8 cellular contexts compared by ENCODE assay signal in genomic region chr17:27892866-27893769, GRCh38. TPM values are rescaled to one million over a fixed set of nuclear protein-coding genes. Genes with fewer than 3 reads are reported as not detected.
DNase-seq lines count a peak whose midpoint lies in the region; ATAC-seq, FAIRE-seq and TF ChIP-seq lines count a peak whose summit lies in the region.

TSS of gene LYRM9 (minus strand) at chr17:27893365. CDS start at chr17:27882694, 10,671 bp downstream.

- peak within 1 kb of the TSS; percentile 76 to 92 (median 89) for H3K27ac ChIP-seq in spleen

- peak; percentile 78 for ATAC-seq in GM18858 (IDR thresholded peaks at IDR 0.05; ENCODE audit: unreplicated experiment)
- peak; percentile 90 for ATAC-seq in HG03095 (IDR thresholded peaks at IDR 0.05; ENCODE audit: unreplicated experiment)

- peaks cover 0 to 3% (median 2%) of the 10 kb centered on the region in 3 donors for H3K36me3 Mint-ChIP-seq in immature natural killer cell

- H3K4me3 Mint-ChIP-seq in immature natural killer cell = peak within 1 kb of the TSS; percentile 83 to 90 (median 89)

- H3K27me3 Mint-ChIP-seq in immature natural killer cell (ENCODE audit: low read depth in 3 of 3) = peaks cover 3 to 12% (median 11%) of the 10 kb centered on the region in 3 donors

- H3K4me1 Mint-ChIP-seq in immature natural killer cell = peaks cover 8 to 18% of the 10 kb centered on the region in 2 donors

- intact Hi-C loops in spleen (cut with DNase I; ENCODE audit: low total_unique reads) = loop anchor here (10.0 kb wide), 1 partner anchor 362 kb away; no protein-coding TSS in a partner anchor

- FAIRE-seq in bronchial epithelial cell (lab: Jason Lieb, UNC) = no peak

- H3K9me3 ChIP-seq in spleen = no peaks in the 10 kb centered on the region

- WGBS in spleen, 5 donors = 1 to 3% (median 2%) methylated on average over 22 to 75 of the region's 75 CpGs

- TF ChIP-seq CTCF in WI38 (IDR thresholded peaks at IDR 0.05; ENCODE audit: low read depth, low read length) (peak; percentile 70), bronchial epithelial cell (IDR thresholded peaks at IDR 0.05; ENCODE audit: insufficient read depth, low read length, severe bottlenecking) (peak; percentile 88), spleen (IDR thresholded peaks at IDR 0.05 in 8 of 11, conservative IDR thresholded peaks at IDR 0.05 in 3 of 11) (peak; percentile 54 to 95 (median 93))

- peaks cover 10 to 34% (median 24%) of the 10 kb centered on the region in 6 donors for H3K4me1 ChIP-seq in spleen

- in situ Hi-C loops in ACHN (cut with HindIII; ENCODE audit: low pct_ligation_motif_present, low pct_unique_long_range_greater_than_20kb, low sequenced_read_pairs) = no loop called here

- peak in 1 of 3 donors; percentile 52 for TF ChIP-seq POLR2A in spleen (IDR thresholded peaks at IDR 0.05)

- DNase-seq in ACHN = peak; percentile 90
- DNase-seq in NCI-H2171 treated with DMSO at 0.1 percent for 48 hours (lab: John Stamatoyannopoulos, UW) = peak; percentile 83
- DNase-seq in bronchial epithelial cell (ENCODE audit: low read depth) = peak; percentile 65
- DNase-seq in immature natural killer cell = peak; percentile 93 to 94 (median 93)
- peak; percentile 99 for DNase-seq in spleen

- H3K36me3 ChIP-seq in bronchial epithelial cell (ENCODE audit: control insufficient read depth, insufficient read depth, low read length) (no peaks in the 10 kb centered on the region), spleen (peaks cover 0 to 5% (median 0%) of the 10 kb centered on the region in 6 donors)

- H3K27me3 ChIP-seq in bronchial epithelial cell (ENCODE audit: control insufficient read depth, insufficient read depth, low read length) = no peaks in the 10 kb centered on the region
- H3K27me3 ChIP-seq in spleen (replicated peaks in 1 of 7) = no peaks in the 10 kb centered on the region

- H3K9me3 Mint-ChIP-seq in immature natural killer cell = no peaks in the 10 kb centered on the region

- H3K4me3 ChIP-seq in WI38 (ENCODE audit: low read depth, low read length) (peak within 1 kb of the TSS; percentile 65), bronchial epithelial cell (ENCODE audit: low read depth, low read length) (peak within 1 kb of the TSS; percentile 61), spleen (peak within 1 kb of the TSS; percentile 55 to 82 (median 67))

- H3K27ac Mint-ChIP-seq in immature natural killer cell = peak within 1 kb of the TSS; percentile 66 to 94 (median 76)

RNA-seq across cellular contexts. Expression of gene LYRM9, which starts in this region (rescaled TPM):
- total RNA-seq in bronchial epithelial cell = 1.3 and 4.1 TPM in 2 replicates
- 10 to 100 TPM in 2 of 3 donors, 1 to 10 TPM in 1; 9.2 to 11.1 (median 10.3) TPM for polyA plus RNA-seq in immature natural killer cell
- 10 to 100 TPM in 6 of 7 donors, 1 to 10 TPM in 1; 6.8 to 20.0 (median 15.4) TPM for total RNA-seq in spleen
- polyA plus RNA-seq in spleen = 10 to 100 TPM; 13.5 to 20.0 (median 18.5) TPM

Comparison
In these comparisons a context has a peak if more than half of its experiments do, and no peak if none do; other contexts are left out.
1. Peak in every context shown above with its lines: DNase-seq, ATAC-seq, H3K4me3 ChIP-seq and H3K27ac ChIP-seq.